12 cellular contexts compared by ENCODE assay signal in the genomic region with DNA sequence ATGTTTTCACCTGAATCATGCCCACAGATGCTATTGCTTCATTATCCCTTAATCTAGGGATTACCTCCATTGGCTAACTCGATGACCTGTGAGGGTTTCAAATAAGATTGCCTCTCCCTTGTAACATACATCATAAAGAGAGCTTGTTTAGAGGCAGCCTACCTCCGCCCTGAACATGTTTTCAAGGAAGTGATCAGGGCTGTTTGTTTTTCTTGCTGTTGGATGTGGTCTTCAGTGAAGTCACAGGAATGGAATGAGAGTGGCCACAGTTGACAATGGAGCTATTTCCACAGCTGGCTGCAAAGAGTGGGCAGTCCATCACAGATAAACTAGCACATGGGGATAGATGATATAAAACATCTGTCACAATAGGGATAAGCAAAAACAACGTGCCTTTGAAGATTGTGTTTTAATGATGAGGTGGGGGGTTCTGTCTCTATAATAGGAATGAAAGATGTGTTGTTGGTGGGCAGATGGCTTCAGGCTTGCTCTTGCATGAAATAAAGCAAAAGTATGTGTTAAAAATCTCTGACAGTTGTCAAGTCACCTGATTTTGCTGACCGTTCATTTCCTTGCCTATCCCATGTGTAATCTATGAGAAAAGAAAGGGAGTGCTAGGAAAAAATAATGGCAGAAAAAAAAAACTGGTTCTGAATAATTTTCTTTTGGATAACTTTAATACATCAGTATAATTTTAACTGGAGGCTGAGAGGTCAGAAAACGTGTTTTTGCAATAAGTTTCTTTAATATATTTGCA.
DNase-seq lines count a peak whose midpoint lies in the region; ATAC-seq and TF ChIP-seq lines count a peak whose summit lies in the region.
"Had no signal": no experiment of that assay in that cellular context is flagged by ENCODE, and none has a peak within 500 bp of the region (broad histone marks: within the 10 kb centered on the region; RNA-seq: fewer than 3 reads in every experiment).

No MANE protein-coding gene starts in this region.

- H3K36me3 ChIP-seq in HEK293 (ENCODE audit: control insufficient read depth in 2 of 2, insufficient read depth in 1 of 2, low read length in 2 of 2) (no peaks in the 10 kb centered on the region), left ventricle myocardium inferior (no peaks in the 10 kb centered on the region), smooth muscle cell (ENCODE audit: low read depth) (no peaks in the 10 kb centered on the region), H7 (replicated peaks; ENCODE audit: control insufficient read depth, insufficient read depth, low read length) (no peaks in the 10 kb centered on the region)
- H3K36me3 ChIP-seq: pancreas had no signal

- H3K4me2 ChIP-seq in smooth muscle cell, result peak overlapping the region; percentile 25
- H3K4me2 ChIP-seq: KMS-11 had no signal

- POLR2A ChIA-PET in HEK293 (lab: Yijun Ruan, JAX), result no interaction called here

- no peak for ATAC-seq in GM18502 (IDR thresholded peaks at IDR 0.05; ENCODE audit: poor library complexity, unreplicated experiment)
- ATAC-seq: stimulated activated naive B cell treated with anti-CD40 and anti-IgM and Interleukin-4, amounts not matched to agents 10 μg/mL and 1 μg/mL and 100 μg/mL, for 72 hours had no signal

- no peaks in the 10 kb centered on the region for H3F3A ChIP-seq in smooth muscle cell (ENCODE audit: low read depth)

- CTCF ChIA-PET in HEK293 (lab: Yijun Ruan, JAX), result no interaction called here

- TF ChIP-seq CTCF in HEK293 (tag by site-specific recombination; IDR thresholded peaks at IDR 0.05) (no peak), left ventricle myocardium inferior (IDR thresholded peaks at IDR 0.05; ENCODE audit: borderline replicate concordance) (no peak), smooth muscle cell (IDR thresholded peaks at IDR 0.05; ENCODE audit: borderline replicate concordance, insufficient read depth, poor library complexity, severe bottlenecking) (no peak)

- H4K20me1 ChIP-seq in smooth muscle cell (ENCODE audit: low read depth), result no peaks in the 10 kb centered on the region

- H3K9me3 ChIP-seq in HEK293 (ENCODE audit: control insufficient read depth, insufficient read depth, low read depth, low read length) (no peaks in the 10 kb centered on the region), left ventricle myocardium inferior (replicated peaks) (no peaks in the 10 kb centered on the region), smooth muscle cell (replicated peaks; ENCODE audit: low read depth) (no peaks in the 10 kb centered on the region)
- H3K9me3 ChIP-seq: pancreas had no signal

- DNase-seq in amniotic stem cell (lab: John Stamatoyannopoulos, UW) (peak; percentile 22), left ventricle myocardium inferior (peak; percentile 20), smooth muscle cell (lab: John Stamatoyannopoulos, UW; ENCODE audit: unreplicated experiment) (no peak), H7 (no peak), NCI-H1930 (lab: John Stamatoyannopoulos, UW) (no peak), head of caudate nucleus (no peak)
- DNase-seq: SHP77; stimulated activated naive B cell treated with anti-CD40 and anti-IgM and Interleukin-4, amounts not matched to agents 10 μg/mL and 1 μg/mL and 100 μg/mL, for 72 hours had no signal

- H3K4me1 ChIP-seq in HEK293 (ENCODE audit: control insufficient read depth, insufficient read depth, low read length) (no peaks in the 10 kb centered on the region), left ventricle myocardium inferior (peaks cover 13% of the 10 kb centered on the region), smooth muscle cell (ENCODE audit: low read depth) (no peaks in the 10 kb centered on the region)
- H3K4me1 ChIP-seq: pancreas had no signal

- H2AFZ ChIP-seq in smooth muscle cell (ENCODE audit: low read depth), result no peak overlapping the region

- H3K27me3 ChIP-seq in left ventricle myocardium inferior (ENCODE audit: low read depth) (no peaks in the 10 kb centered on the region), smooth muscle cell (ENCODE audit: low read depth) (no peaks in the 10 kb centered on the region), H7 (ENCODE audit: control insufficient read depth, insufficient read depth, low read length) (no peaks in the 10 kb centered on the region)
- H3K27me3 ChIP-seq: pancreas had no signal

- no peaks in the 10 kb centered on the region for H3K79me2 ChIP-seq in smooth muscle cell (ENCODE audit: low read depth)

- H3K4me3 ChIP-seq in HEK293 (ENCODE audit: low read depth, low read length) (no peak overlapping the region), left ventricle myocardium inferior (no peak overlapping the region), smooth muscle cell (no peak overlapping the region), H7 (ENCODE audit: insufficient read depth, low read depth, low read length) (no peak overlapping the region)
- H3K4me3 ChIP-seq: pancreas had no signal

- H3K27ac ChIP-seq in HEK293 (ENCODE audit: extremely low read depth, low read depth, low read length) (no peak overlapping the region), left ventricle myocardium inferior (replicated peaks) (peak overlapping the region; percentile 59), smooth muscle cell (ENCODE audit: low read depth) (peak overlapping the region; percentile 83)
- H3K27ac ChIP-seq: KMS-11, pancreas had no signal

- intact Hi-C loops in left ventricle myocardium inferior (cut with micrococcal nuclease), result no loop called here
- intact Hi-C loops in head of caudate nucleus (cut with DNase I), result no loop called here

- H3K9ac ChIP-seq in smooth muscle cell (ENCODE audit: low read depth), result no peak overlapping the region
- H3K9ac ChIP-seq: KMS-11 had no signal

- 26% methylated on average over 5 of the region's 5 CpGs for WGBS in smooth muscle cell (ENCODE audit: low lambda C conversion rate)

TF ChIP-seq in HEK293, 187 proteins besides CTCF, POLR2A, EP300 and RAD21 (continues in another document):
- TF ChIP-seq ZFHX2 (tag by site-specific recombination; conservative IDR thresholded peaks at IDR 0.05) (peak; percentile 54), FEZF1 (tag by site-specific recombination; IDR thresholded peaks at IDR 0.05) (peak; percentile 40; the same call in 1 of the 2 replicates), KLF1 (tag by site-specific recombination; IDR thresholded peaks at IDR 0.05) (peak; percentile 36; the same call in 1 of the 2 replicates), ZNF664 (tag by site-specific recombination; IDR thresholded peaks at IDR 0.05) (no peak), ZNF843 (tag by site-specific recombination; IDR thresholded peaks at IDR 0.05) (0 out of 2 replicates have a peak, but pooled peaks have one; percentile 13), ZNF398 (tag by site-specific recombination; IDR thresholded peaks at IDR 0.05) (peak; percentile 25; the same call in 1 of the 2 replicates), ZXDB (tag by site-specific recombination; IDR thresholded peaks at IDR 0.05) (0 out of 2 replicates have a peak, but pooled peaks have one; percentile 25), EGR2 (tag by site-specific recombination; IDR thresholded peaks at IDR 0.05; ENCODE audit: low read depth) (peak; percentile 34), ATF2 (tag by site-specific recombination; IDR thresholded peaks at IDR 0.05; ENCODE audit: low read depth) (0 out of 2 replicates have a peak, but pooled peaks have one; percentile 4), ZNF2 (tag by site-specific recombination; IDR thresholded peaks at IDR 0.05) (0 out of 2 replicates have a peak, but pooled peaks have one; percentile 23)
- TF ChIP-seq, protein P1, sequence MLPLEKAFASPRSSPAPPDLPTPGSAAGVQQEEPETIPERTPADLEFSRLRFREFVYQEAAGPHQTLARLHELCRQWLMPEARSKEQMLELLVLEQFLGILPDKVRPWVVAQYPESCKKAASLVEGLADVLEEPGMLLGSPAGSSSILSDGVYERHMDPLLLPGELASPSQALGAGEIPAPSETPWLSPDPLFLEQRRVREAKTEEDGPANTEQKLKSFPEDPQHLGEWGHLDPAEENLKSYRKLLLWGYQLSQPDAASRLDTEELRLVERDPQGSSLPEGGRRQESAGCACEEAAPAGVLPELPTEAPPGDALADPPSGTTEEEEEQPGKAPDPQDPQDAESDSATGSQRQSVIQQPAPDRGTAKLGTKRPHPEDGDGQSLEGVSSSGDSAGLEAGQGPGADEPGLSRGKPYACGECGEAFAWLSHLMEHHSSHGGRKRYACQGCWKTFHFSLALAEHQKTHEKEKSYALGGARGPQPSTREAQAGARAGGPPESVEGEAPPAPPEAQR (tag by site-specific recombination; IDR thresholded peaks at IDR 0.05), result no peak

Comparison
In these comparisons a context has a peak if more than half of its experiments do, and no peak if none do; other contexts are left out.
1. DNase-seq: peak in amniotic stem cell (single experiment) and left ventricle myocardium inferior (single experiment); none in smooth muscle cell (single experiment), H7 (single experiment), NCI-H1930 (0 of 2) and head of caudate nucleus (0 of 42).